ENCODE assay signal across 2 cellular contexts in genomic region chr2:18824915-18825314, GRCh38.
TF ChIP-seq lines count a peak whose summit lies in the region.

No MANE protein-coding gene starts in this region.

TF ChIP-seq in HepG2, 621 proteins besides CTCF, POLR2A, EP300 and RAD21 (continued from another document):
- no peak for TF ChIP-seq ZBTB4 (CRISPR knock-in tag; IDR thresholded peaks at IDR 0.05; ENCODE audit: borderline replicate concordance)

TF ChIP-seq in liver, 16 proteins besides CTCF, POLR2A, EP300 and RAD21:
- TF ChIP-seq REST (IDR thresholded peaks at IDR 0.05): no peak
- TF ChIP-seq FOXA2 (IDR thresholded peaks at IDR 0.05): no peak
TF ChIP-seq in liver: peak in this region for 0.
